Comparison of ENCODE assay signal across 8 cellular contexts in the genomic region with DNA sequence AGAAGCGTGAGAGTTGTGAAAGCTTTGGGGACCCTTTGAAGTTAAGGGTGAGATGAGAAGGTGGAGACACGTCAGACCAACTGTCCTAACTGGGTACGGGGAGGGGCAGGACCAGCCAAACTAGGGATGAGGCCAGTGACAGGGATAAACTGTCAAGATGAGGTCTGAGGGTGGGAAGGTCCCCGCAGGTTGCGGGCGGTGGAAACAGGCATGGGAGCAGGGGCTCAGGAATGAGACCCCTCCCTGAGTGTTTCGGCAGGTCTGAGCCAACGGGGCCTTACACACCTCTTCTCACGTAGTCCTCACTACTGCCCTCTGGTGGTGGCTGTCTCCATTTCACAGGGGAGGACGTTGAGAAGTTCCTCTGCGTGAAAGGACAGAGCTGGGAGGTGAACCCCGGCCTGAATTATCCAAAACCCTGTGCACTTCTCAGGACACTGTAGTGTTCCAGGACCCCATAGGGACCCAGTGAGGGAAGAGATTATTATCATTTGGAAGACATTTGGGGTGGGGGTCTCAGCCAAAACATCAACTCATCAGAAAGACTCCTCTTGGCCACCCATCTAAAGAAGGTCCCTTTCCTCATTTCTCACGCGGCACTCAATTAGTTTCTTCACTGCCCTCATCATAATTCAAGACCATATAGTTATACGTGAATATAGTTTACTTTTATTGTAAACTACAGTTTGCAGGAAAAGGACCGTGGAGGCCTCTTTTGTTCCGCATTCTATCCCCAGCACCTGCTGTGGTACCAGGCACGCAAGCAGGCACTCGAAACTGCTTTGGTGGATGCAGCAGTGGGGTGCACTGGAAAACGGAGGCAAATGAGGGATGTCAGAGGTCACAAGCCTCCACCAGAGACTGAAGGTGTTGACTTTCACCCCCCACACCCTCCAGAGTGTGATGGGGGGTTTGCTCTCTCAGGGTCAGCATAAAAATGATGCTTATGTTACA. TPM values are rescaled to one million over a fixed set of nuclear protein-coding genes. Genes with fewer than 3 reads are reported as not detected.
DNase-seq lines count a peak whose midpoint lies in the region; ATAC-seq and TF ChIP-seq lines count a peak whose summit lies in the region.

No MANE protein-coding gene starts in this region.

- RAD21 ChIA-PET in HCT116 (lab: Charles Lee; ENCODE audit: low non-redundant PET in 1 of 2, low total read pairs in 2 of 2, uncharacterized antibody in 2 of 2, unreplicated experiment in 2 of 2), result no interaction called here

- no peaks in the 10 kb centered on the region for H3K9me3 ChIP-seq in HCT116 (ENCODE audit: control insufficient read depth in 1 of 2, insufficient read depth in 1 of 2, low read depth in 1 of 2, low read length in 2 of 2)

- intact Hi-C loops in HCT116 (cut with micrococcal nuclease), result loop anchor here (1.0 to 5.0 kb wide), 2 partner anchors 98 to 112 kb away; partner anchors contain the start of gene HEMGN

- H3K79me2 ChIP-seq in HCT116 (ENCODE audit: insufficient read depth, low read length), result no peaks in the 10 kb centered on the region

- in situ Hi-C loops in G401 (cut with HindIII; ENCODE audit: low sequenced_read_pairs), result no loop called here

- H4K20me1 ChIP-seq in HCT116 (ENCODE audit: insufficient read depth), result no peaks in the 10 kb centered on the region

- ATAC-seq in HCT116, result peak; percentile 97

- TF ChIP-seq RAD21 in HCT116 (IDR thresholded peaks at IDR 0.05; ENCODE audit: low read depth), result peak; percentile 49

- H3K36me3 ChIP-seq in HCT116 (ENCODE audit: control insufficient read depth in 1 of 2, insufficient read depth in 2 of 2, low read length in 2 of 2), result no peaks in the 10 kb centered on the region; a peak in 1 of 4 replicates

- TF ChIP-seq CTCF in HCT116 (IDR thresholded peaks at IDR 0.05 in 2 of 3, conservative IDR thresholded peaks at IDR 0.05 in 1 of 3; ENCODE audit: borderline replicate concordance in 1 of 3, insufficient read depth in 1 of 3, low read depth in 2 of 3, low read length in 2 of 3), result peak; percentile 64 to 89 (median 85)

- CTCF ChIA-PET in HCT116 (lab: Charles Lee), result interaction anchor here (0.6 to 2.4 kb wide), 16 partner anchors 9 to 355 kb away, joined by 3 to 20 read pairs (median 4); partner anchors contain the start of genes NANS and TRMO

- POLR2A ChIA-PET in HCT116 (lab: Charles Lee), result interaction anchor here (0.6 to 1.7 kb wide), 2 partner anchors 10 to 22 kb away, joined by 3 to 8 read pairs; partner anchors contain the start of gene NANS

- no peaks in the 10 kb centered on the region for H3K9me2 ChIP-seq in HCT116 (ENCODE audit: insufficient read depth)

- H3K27ac ChIP-seq in HCT116 (ENCODE audit: low read depth, low read length), result no peak overlapping the region

- peak overlapping the region; percentile 46 for H2AFZ ChIP-seq in HCT116 (ENCODE audit: low read depth, low read length, poor library complexity, severe bottlenecking)

- peaks cover 0 to 31% of the 10 kb centered on the region in 2 experiments; a peak in 2 of 4 replicates for H3K4me1 ChIP-seq in HCT116 (ENCODE audit: control insufficient read depth in 1 of 2, insufficient read depth in 2 of 2, low read length in 2 of 2)

- TF ChIP-seq POLR2A in HCT116 (IDR thresholded peaks at IDR 0.05; ENCODE audit: borderline replicate concordance, extremely low read depth, insufficient read depth, insufficient read length), result no peak

- 0 out of 4 replicates have a peak overlapping the region, but pooled peaks of 1 of the 2 experiments have one; percentile 4 for H3K4me3 ChIP-seq in HCT116 (replicated peaks in 1 of 2; ENCODE audit: low read depth in 1 of 2, low read length in 2 of 2)

- peak; percentile 89 for DNase-seq in G401 (ENCODE audit: low spot score)
- peak; percentile 76 for DNase-seq in HCT116 (ENCODE audit: low read depth, low spot score)
- peak; percentile 42 for DNase-seq in NCI-H1694 treated with DMSO at 0.1 percent for 48 hours (lab: John Stamatoyannopoulos, UW)
- DNase-seq in activated CD4-positive, CD25-positive, alpha-beta regulatory T cell treated with anti-CD3 and anti-CD28 coated beads, Interleukin-2, amount 50 U/mL, for 16 hours (ENCODE audit: low read depth, low spot score), result peak; percentile 82
- peak; percentile 88 for DNase-seq in cerebellar cortex (ENCODE audit: low spot score)
- peak; percentile 87 for DNase-seq in left kidney (ENCODE audit: low read depth, low spot score)
- DNase-seq in stimulated activated CD4-positive, alpha-beta T cell treated with anti-CD3 and anti-CD28 coated beads, Interleukin-4, amount 100 ng/mL, for 24 hours, result peak; percentile 94
- DNase-seq in HCEC 1CT, result no peak

- peak overlapping the region; percentile 53 for H3K4me2 ChIP-seq in HCT116 (ENCODE audit: low read length)

- H3K9ac ChIP-seq in HCT116 (ENCODE audit: low read length), result 0 out of 2 replicates have a peak overlapping the region, but pooled peaks have one; percentile 22

- no TSS peak for BruUV-seq in HCT116 (replicated peaks; lab: Mats Ljungman, UMichigan)

- H3K27me3 ChIP-seq in HCT116 (ENCODE audit: insufficient read depth, low read length), result no peaks in the 10 kb centered on the region

TF ChIP-seq in HCT116, 20 proteins besides CTCF, POLR2A, EP300 and RAD21:
- TF ChIP-seq CBX3 (IDR thresholded peaks at IDR 0.05; ENCODE audit: low read depth) (peak; percentile 44; the same call in 1 of the 2 replicates), SRF (IDR thresholded peaks at IDR 0.05; ENCODE audit: low read depth) (no peak)

RNA-seq across cellular contexts. Expression of gene NANS, which starts 21.7 kb away (rescaled TPM):
- total RNA-seq in G401 (2014; rRNA removed; shearing (Covaris generic)), result 122 and 147 TPM in 2 replicates
- 48.9 TPM for total RNA-seq in HCT116 (2021; ENCODE audit: unreplicated experiment)
- 81.9 and 82.1 TPM in 2 replicates for polyA plus RNA-seq in HCT116 (2012)

RNA-seq across cellular contexts. Expression of gene ANP32B, which starts 51.7 kb away (rescaled TPM):
- total RNA-seq in G401 (2014; rRNA removed; shearing (Covaris generic)), result 8.4 and 10.2 TPM in 2 replicates
- total RNA-seq in HCT116 (2021; ENCODE audit: unreplicated experiment), result 206 TPM
- 164 and 188 TPM in 2 replicates for polyA plus RNA-seq in HCT116 (2012)

Comparison
In these comparisons a context has a peak if more than half of its experiments do, and no peak if none do; other contexts are left out.
1. RNA of gene ANP32B, which starts 51.7 kb away (total RNA-seq): 206 TPM in HCT116 (single experiment); 8.4 to 10.2 TPM in G401; every median in the first group is over 10 times any median in the second.